15 cellular contexts compared by ENCODE assay signal in genomic region chr22:33578752-33579151, GRCh38.
DNase-seq lines count a peak whose midpoint lies in the region; ATAC-seq and TF ChIP-seq lines count a peak whose summit lies in the region.
"Had no signal": no experiment of that assay in that cellular context is flagged by ENCODE, and none has a peak within 500 bp of the region (broad histone marks: within the 10 kb centered on the region; RNA-seq: fewer than 3 reads in every experiment).

No MANE protein-coding gene starts in this region.

- H3K9me3 Mint-ChIP-seq in Calu3 (ENCODE audit: low read depth, unreplicated experiment): no peaks in the 10 kb centered on the region
- no peaks in the 10 kb centered on the region for H3K9me3 Mint-ChIP-seq in activated B cell treated with CpG ODN at 0.5 μM for 24 hours
- H3K9me3 Mint-ChIP-seq in memory B cell: no peaks in the 10 kb centered on the region

- WGBS in stomach, 5 donors: 22 to 65% (median 38%) methylated on average over 1 of the region's 1 CpG

- H3K36me3 ChIP-seq in stomach: no peaks in the 10 kb centered on the region
- H3K36me3 ChIP-seq in uterus: no peaks in the 10 kb centered on the region
- H3K36me3 ChIP-seq: Peyer's patch had no signal

- H3K4me1 Mint-ChIP-seq in Calu3 (ENCODE audit: low read depth, unreplicated experiment) (peaks cover 27% of the 10 kb centered on the region), activated B cell treated with CpG ODN at 0.5 μM for 24 hours (peaks cover 62% of the 10 kb centered on the region), memory B cell (peaks cover 45% of the 10 kb centered on the region)
- H3K4me1 Mint-ChIP-seq: CD8-positive, alpha-beta memory T cell had no signal

- intact Hi-C loops in Calu3 (cut with micrococcal nuclease; ENCODE audit: unreplicated experiment): loop anchor here (1.0 kb wide), 2 partner anchors 59 to 277 kb away; no protein-coding TSS in a partner anchor
- intact Hi-C loops in activated B cell treated with CpG ODN at 0.5 μM for 24 hours (cut with micrococcal nuclease): loop anchor here (1.0 to 2.0 kb wide), 5 partner anchors 10 to 560 kb away; no protein-coding TSS in a partner anchor
- intact Hi-C loops in stomach (cut with DNase I; ENCODE audit: low total_unique reads): loop anchor here (10.0 kb wide), 1 partner anchor 274 kb away; no protein-coding TSS in a partner anchor
- intact Hi-C loops in uterus (cut with DNase I; ENCODE audit: low total_unique reads): no loop called here

- no peak for TF ChIP-seq CTCF in Calu3 (IDR thresholded peaks at IDR 0.05; ENCODE audit: unreplicated experiment)
- no peak for TF ChIP-seq CTCF in activated B cell treated with CpG ODN at 0.5 μM for 24 hours (IDR thresholded peaks at IDR 0.05)
- no peak for TF ChIP-seq CTCF in stomach (IDR thresholded peaks at IDR 0.05)
- TF ChIP-seq CTCF in uterus (IDR thresholded peaks at IDR 0.05): no peak

- H3K9me3 ChIP-seq in stomach (no peaks in the 10 kb centered on the region), uterus (no peaks in the 10 kb centered on the region)
- H3K9me3 ChIP-seq: Peyer's patch had no signal

- peaks cover 5% of the 10 kb centered on the region for H3K36me3 Mint-ChIP-seq in Calu3 (ENCODE audit: insufficient read depth, unreplicated experiment)
- no peaks in the 10 kb centered on the region for H3K36me3 Mint-ChIP-seq in activated B cell treated with CpG ODN at 0.5 μM for 24 hours (ENCODE audit: low read depth)
- H3K36me3 Mint-ChIP-seq in memory B cell: peaks cover 2% of the 10 kb centered on the region
- H3K36me3 Mint-ChIP-seq: CD8-positive, alpha-beta memory T cell had no signal

- H3K4me3 Mint-ChIP-seq in Calu3 (ENCODE audit: low read depth, unreplicated experiment) (no peak overlapping the region), activated B cell treated with CpG ODN at 0.5 μM for 24 hours (peak overlapping the region; percentile 42), memory B cell (no peak overlapping the region)
- H3K4me3 Mint-ChIP-seq: CD8-positive, alpha-beta memory T cell had no signal

- DNase-seq in Calu3 (no peak), activated B cell treated with CpG ODN at 0.5 μM for 24 hours (no peak), memory B cell (ENCODE audit: low spot score in 2 of 2) (no peak), stomach (no peak), uterus (no peak)
- no peak for DNase-seq in stimulated activated CD4-positive, alpha-beta T cell treated with anti-CD3 and anti-CD28 coated beads, Interleukin-1b, Interleukin-23, amount 100 ng/mL, for 48 hours
- DNase-seq: CD8-positive, alpha-beta memory T cell; NCI-H1048; NCI-H1436 treated with DMSO at 0.1 percent for 48 hours; NCI-H2081; SHP77 treated with DMSO at 0.1 percent for 48 hours had no signal

- peak overlapping the region in 3 of 5 donors; percentile 13 to 43 (median 38) for H3K27ac ChIP-seq in stomach
- no peak overlapping the region for H3K27ac ChIP-seq in uterus
- H3K27ac ChIP-seq: KMS-11 had no signal

- H3K4me1 ChIP-seq in stomach: peaks cover 9 to 26% (median 20%) of the 10 kb centered on the region in 4 donors
- H3K4me1 ChIP-seq in uterus: no peaks in the 10 kb centered on the region

- H3K27me3 Mint-ChIP-seq in Calu3 (ENCODE audit: unreplicated experiment) (no peaks in the 10 kb centered on the region), activated B cell treated with CpG ODN at 0.5 μM for 24 hours (no peaks in the 10 kb centered on the region), memory B cell (peaks cover 3% of the 10 kb centered on the region)

- H3K27ac Mint-ChIP-seq in Calu3 (ENCODE audit: unreplicated experiment) (peak overlapping the region; percentile 36), activated B cell treated with CpG ODN at 0.5 μM for 24 hours (peak overlapping the region; percentile 54), memory B cell (peak overlapping the region; percentile 88)
- H3K27ac Mint-ChIP-seq: CD8-positive, alpha-beta memory T cell had no signal

- POLR2A ChIA-PET in activated B cell treated with CpG ODN at 0.5 μM for 24 hours (lab: Charles Lee): interaction anchor here (0.7 to 1.6 kb wide), 3 partner anchors 58 to 343 kb away, joined by 3 to 6 read pairs (median 4); no protein-coding TSS in a partner anchor

- no peak for TF ChIP-seq POLR2A in stomach (IDR thresholded peaks at IDR 0.05)
- TF ChIP-seq POLR2A in uterus (IDR thresholded peaks at IDR 0.05): no peak

- H3K27me3 ChIP-seq in stomach (no peaks in the 10 kb centered on the region), uterus (no peaks in the 10 kb centered on the region)
- H3K27me3 ChIP-seq: Peyer's patch had no signal

- H3K4me3 ChIP-seq in stomach (no peak overlapping the region), uterus (no peak overlapping the region)
- H3K4me3 ChIP-seq: GM12878, Peyer's patch had no signal

- no peak for TF ChIP-seq EP300 in stomach (IDR thresholded peaks at IDR 0.05)

- ATAC-seq in activated B cell treated with CpG ODN at 0.5 μM for 24 hours (ENCODE audit: low read depth) (no peak), memory B cell (ENCODE audit: low read depth) (no peak), GM19023 (IDR thresholded peaks at IDR 0.05; ENCODE audit: unreplicated experiment) (no peak)

- CTCF ChIA-PET in Calu3 (lab: Charles Lee) (interaction anchor here (0.7 to 2.2 kb wide), 6 partner anchors 10 to 62 kb away, joined by 3 to 13 read pairs (median 4); no protein-coding TSS in a partner anchor), activated B cell treated with CpG ODN at 0.5 μM for 24 hours (lab: Charles Lee) (interaction anchor here (0.6 to 4.1 kb wide), 14 partner anchors 10 to 560 kb away, joined by 3 to 130 read pairs (median 4); no protein-coding TSS in a partner anchor)

- no TSS peak for BruUV-seq in Calu3 (replicated peaks; lab: Mats Ljungman, UMichigan)

Comparison
In these comparisons a context has a peak if more than half of its experiments do, and no peak if none do; other contexts are left out.
1. H3K27ac Mint-ChIP-seq: peak in every context shown above with its lines; median percentile 88 in memory B cell; 54 in activated B cell treated with CpG ODN at 0.5 μM for 24 hours; 36 in Calu3.
2. H3K27ac ChIP-seq: peak in stomach (3 of 5); none in uterus (0 of 2).